1 cellular context compared by ENCODE assay signal in genomic region chr1:167479331-167479979, GRCh38.
TF ChIP-seq lines count a peak whose summit lies in the region.

No MANE protein-coding gene starts in this region.

TF ChIP-seq in K562, 482 proteins besides CTCF, POLR2A, EP300 and RAD21:
- 0 out of 2 replicates have a peak, but pooled peaks have one; percentile 57 for TF ChIP-seq CBFB (CRISPR knock-in tag; IDR thresholded peaks at IDR 0.05)
- TF ChIP-seq TOE1 (IDR thresholded peaks at IDR 0.05; ENCODE audit: borderline replicate concordance): no peak
- TF ChIP-seq TOE1 (CRISPR knock-in tag; IDR thresholded peaks at IDR 0.05; ENCODE audit: borderline replicate concordance, low read depth): no peak
- TF ChIP-seq DNMT1 (IDR thresholded peaks at IDR 0.05): no peak
